8 cellular contexts compared by ENCODE assay signal in genomic region chr5:139670369-139671095, GRCh38. TPM values are rescaled to one million over a fixed set of nuclear protein-coding genes. Genes with fewer than 3 reads are reported as not detected.
DNase-seq lines count a peak whose midpoint lies in the region; ATAC-seq, FAIRE-seq and TF ChIP-seq lines count a peak whose summit lies in the region.

No MANE protein-coding gene starts in this region.

- peak overlapping the region; percentile 94 to 100 (median 99) for H3K4me2 ChIP-seq in BLaER1 treated with 17β-estradiol and CSF1 and Interleukin-3, amounts not matched to agents 10 nM and 100 nM
- H3K4me2 ChIP-seq in OCI-LY7 (ENCODE audit: low read length) = peak overlapping the region; percentile 94

- H3K9me3 Mint-ChIP-seq in neural crest cell = no peaks in the 10 kb centered on the region
- no peaks in the 10 kb centered on the region for H3K9me3 Mint-ChIP-seq in Caco-2 (ENCODE audit: unreplicated experiment)

- no peaks in the 10 kb centered on the region for H3K27me3 ChIP-seq in BLaER1 treated with 17β-estradiol and CSF1 and Interleukin-3, amounts not matched to agents 10 nM and 100 nM
- no peaks in the 10 kb centered on the region for H3K27me3 ChIP-seq in duodenal mucosa (ENCODE audit: control insufficient read depth in 1 of 2, insufficient read depth in 2 of 2, low read length in 2 of 2)
- no peaks in the 10 kb centered on the region for H3K27me3 ChIP-seq in Caco-2 (replicated peaks; ENCODE audit: control insufficient read depth, insufficient read depth, low read length)

- no peaks in the 10 kb centered on the region for H3K9me2 ChIP-seq in OCI-LY7 (ENCODE audit: insufficient read depth, low read length)

- H3K27me3 Mint-ChIP-seq in neural crest cell (ENCODE audit: low read depth) = no peaks in the 10 kb centered on the region
- H3K27me3 Mint-ChIP-seq in Caco-2 (ENCODE audit: insufficient read depth, unreplicated experiment) = no peaks in the 10 kb centered on the region

- FAIRE-seq in frontal cortex (lab: Jason Lieb, UNC) = no peak

- no peaks in the 10 kb centered on the region for H3K36me3 Mint-ChIP-seq in neural crest cell (ENCODE audit: low read depth)
- H3K36me3 Mint-ChIP-seq in Caco-2 (ENCODE audit: insufficient read depth, unreplicated experiment) = peaks cover 21% of the 10 kb centered on the region

- H3K27ac Mint-ChIP-seq in neural crest cell (ENCODE audit: unreplicated experiment) = peak overlapping the region; percentile 75
- H3K27ac Mint-ChIP-seq in Caco-2 (ENCODE audit: unreplicated experiment) = no peak overlapping the region

- peak overlapping the region in 10 of 11 experiments; percentile 63 to 95 (median 90); a peak in 20 of 22 replicates for H3K27ac ChIP-seq in BLaER1 treated with 17β-estradiol and CSF1 and Interleukin-3, amounts not matched to agents 10 nM and 100 nM
- peak overlapping the region; percentile 99 for H3K27ac ChIP-seq in OCI-LY7 (ENCODE audit: low read depth, low read length, poor library complexity, severe bottlenecking)
- peak overlapping the region; percentile 5 for H3K27ac ChIP-seq in duodenal mucosa (ENCODE audit: low read depth, low read length)

- H3K4me1 ChIP-seq in BLaER1 treated with 17β-estradiol and CSF1 and Interleukin-3, amounts not matched to agents 10 nM and 100 nM = peaks cover 98 to 100% (median 100%) of the 10 kb centered on the region in 10 experiments
- H3K4me1 ChIP-seq in OCI-LY7 (ENCODE audit: insufficient read depth, low read length, poor library complexity, severe bottlenecking) = peaks cover 89% of the 10 kb centered on the region
- peaks cover 40 to 51% of the 10 kb centered on the region in 2 donors for H3K4me1 ChIP-seq in duodenal mucosa (ENCODE audit: control insufficient read depth in 1 of 2, insufficient read depth in 2 of 2, low read length in 2 of 2)
- peaks cover 13% of the 10 kb centered on the region for H3K4me1 ChIP-seq in Caco-2

- H3K79me2 ChIP-seq in OCI-LY7 (ENCODE audit: insufficient read depth, low read depth, low read length) = peaks cover 85% of the 10 kb centered on the region

- POLR2A ChIA-PET in OCI-LY7 (lab: Charles Lee) = interaction anchor here (0.7 to 6.6 kb wide), 10 partner anchors 10 to 108 kb away, joined by 3 to 73 read pairs (median 4); partner anchors contain the start of gene CXXC5
- POLR2A ChIA-PET in Caco-2 (lab: Charles Lee) = interaction anchor here (0.6 kb wide), 1 partner anchor 20 kb away, joined by 3 read pairs; no protein-coding TSS in a partner anchor

- H3K9me3 ChIP-seq in BLaER1 treated with 17β-estradiol and CSF1 and Interleukin-3, amounts not matched to agents 10 nM and 100 nM (replicated peaks in 1 of 11) = no peaks in the 10 kb centered on the region
- H3K9me3 ChIP-seq in OCI-LY7 (ENCODE audit: low read length) (no peaks in the 10 kb centered on the region), duodenal mucosa (ENCODE audit: control insufficient read depth in 1 of 2, low read length in 2 of 2) (no peaks in the 10 kb centered on the region), Caco-2 (no peaks in the 10 kb centered on the region)

- peak; percentile 56 for ATAC-seq in GM18867 (IDR thresholded peaks at IDR 0.05; ENCODE audit: unreplicated experiment)
- peak; percentile 36 for ATAC-seq in HG02973 (IDR thresholded peaks at IDR 0.05; ENCODE audit: unreplicated experiment)

- TF ChIP-seq CTCF in OCI-LY7 (conservative IDR thresholded peaks at IDR 0.05; ENCODE audit: low read length) (peak; percentile 82), neural crest cell (conservative IDR thresholded peaks at IDR 0.05) (no peak), Caco-2 (IDR thresholded peaks at IDR 0.05; ENCODE audit: insufficient read depth in 1 of 2, low read depth in 1 of 2, low read length in 1 of 2, severe bottlenecking in 1 of 2, unreplicated experiment in 1 of 2) (no peak)

- H2AFZ ChIP-seq in OCI-LY7 (ENCODE audit: low read length) = no peak overlapping the region

- intact Hi-C loops in OCI-LY7 (cut with micrococcal nuclease; ENCODE audit: unreplicated experiment) (loop anchor here (1.0 kb wide), 5 partner anchors 16 to 109 kb away; partner anchors contain the start of genes CXXC5 and UBE2D2), Caco-2 (cut with micrococcal nuclease; ENCODE audit: unreplicated experiment) (no loop called here)

- BruUV-seq in OCI-LY7 (replicated peaks; lab: Mats Ljungman, UMichigan) (no TSS peak), Caco-2 (replicated peaks; lab: Mats Ljungman, UMichigan) (no TSS peak)

- peak overlapping the region; percentile 26 to 73 (median 63); a peak in 18 of 20 replicates for H3K4me3 ChIP-seq in BLaER1 treated with 17β-estradiol and CSF1 and Interleukin-3, amounts not matched to agents 10 nM and 100 nM
- H3K4me3 ChIP-seq in OCI-LY7 (ENCODE audit: low read depth, low read length, poor library complexity, severe bottlenecking) = peak overlapping the region; percentile 74
- peak overlapping the region in 1 of 2 donors; percentile 13 for H3K4me3 ChIP-seq in duodenal mucosa (ENCODE audit: low read depth in 1 of 2, low read length in 2 of 2)
- no peak overlapping the region for H3K4me3 ChIP-seq in Caco-2 (ENCODE audit: low read depth, low read length)

- no peaks in the 10 kb centered on the region for H3K36me3 ChIP-seq in BLaER1 treated with 17β-estradiol and CSF1 and Interleukin-3, amounts not matched to agents 10 nM and 100 nM
- H3K36me3 ChIP-seq in OCI-LY7 (ENCODE audit: insufficient read depth, low read length) (peaks cover 9% of the 10 kb centered on the region; the same call in 1 of the 2 replicates), duodenal mucosa (ENCODE audit: control insufficient read depth in 1 of 2, insufficient read depth in 2 of 2, low read length in 2 of 2) (no peaks in the 10 kb centered on the region), Caco-2 (ENCODE audit: control insufficient read depth, insufficient read depth, low read length) (peaks cover 5% of the 10 kb centered on the region)

- H4K20me1 ChIP-seq in BLaER1 treated with 17β-estradiol and CSF1 and Interleukin-3, amounts not matched to agents 10 nM and 100 nM = peaks cover 37 to 96% (median 63%) of the 10 kb centered on the region in 11 experiments; a peak in 18 of 22 replicates
- no peaks in the 10 kb centered on the region for H4K20me1 ChIP-seq in OCI-LY7 (ENCODE audit: insufficient read depth, low read length)

- H3K4me1 Mint-ChIP-seq in neural crest cell = peaks cover 49% of the 10 kb centered on the region
- peaks cover 7% of the 10 kb centered on the region for H3K4me1 Mint-ChIP-seq in Caco-2 (ENCODE audit: low read depth, unreplicated experiment)

- CTCF ChIA-PET in OCI-LY7 (lab: Charles Lee; ENCODE audit: unreplicated experiment) = interaction anchor here (0.8 to 1.8 kb wide), 10 partner anchors 9 to 107 kb away, joined by 3 to 11 read pairs (median 4); partner anchors contain the start of gene CXXC5
- CTCF ChIA-PET in Caco-2 (lab: Charles Lee) = no interaction called here

- H3K9ac ChIP-seq in BLaER1 treated with 17β-estradiol and CSF1 and Interleukin-3, amounts not matched to agents 10 nM and 100 nM = peak overlapping the region; percentile 59 to 93 (median 85); a peak in 21 of 22 replicates
- no peak overlapping the region for H3K9ac ChIP-seq in duodenal mucosa (ENCODE audit: low read depth in 1 of 2, low read length in 2 of 2)

- H3K4me3 Mint-ChIP-seq in neural crest cell (peak overlapping the region; percentile 31), Caco-2 (ENCODE audit: unreplicated experiment) (no peak overlapping the region)

- DNase-seq in OCI-LY7 (ENCODE audit: low spot score) (peak; percentile 98), neural crest cell (ENCODE audit: low read depth, low spot score) (no peak), frontal cortex (ENCODE audit: low spot score in 2 of 2) (no peak), Caco-2 (no peak)

RNA-seq across cellular contexts. Expression of gene CXXC5, which starts 22.4 kb away (rescaled TPM):
- 108 and 113 TPM in 2 replicates for total RNA-seq in OCI-LY7 (2014; rRNA removed; shearing (Covaris generic))
- 26.7 and 30.4 TPM in 2 replicates for total RNA-seq in OCI-LY7 (2022)
- total RNA-seq in neural crest cell = 29.2 and 30.4 TPM in 2 replicates
- 38.7 TPM for total RNA-seq in frontal cortex
- 79.5 and 92.3 TPM in 2 replicates for total RNA-seq in Caco-2 (2022)

Comparison
In these comparisons a context has a peak if more than half of its experiments do, and no peak if none do; other contexts are left out.
1. H3K27ac ChIP-seq: peak in every context shown above with its lines; median percentile 99 in OCI-LY7; 90 in BLaER1 treated with 17β-estradiol and CSF1 and Interleukin-3, amounts not matched to agents 10 nM and 100 nM; 5 in duodenal mucosa.
2. H3K9ac ChIP-seq: peak in BLaER1 treated with 17β-estradiol and CSF1 and Interleukin-3, amounts not matched to agents 10 nM and 100 nM (11 of 11); none in duodenal mucosa (0 of 2).